Comparison of ENCODE assay signal across 12 cellular contexts in genomic region chr1:109929588-109930251, GRCh38. TPM values are rescaled to one million over a fixed set of nuclear protein-coding genes. Genes with fewer than 3 reads are reported as not detected.
DNase-seq lines count a peak whose midpoint lies in the region; ATAC-seq and TF ChIP-seq lines count a peak whose summit lies in the region.
"Had no signal": no experiment of that assay in that cellular context is flagged by ENCODE, and none has a peak within 500 bp of the region (broad histone marks: within the 10 kb centered on the region; RNA-seq: fewer than 3 reads in every experiment).

No MANE protein-coding gene starts in this region.

- no peak for TF ChIP-seq POLR2A in breast epithelium (IDR thresholded peaks at IDR 0.05)

- peaks cover 8% of the 10 kb centered on the region for H3K27me3 Mint-ChIP-seq in H9 (ENCODE audit: low read depth)
- no peaks in the 10 kb centered on the region for H3K27me3 Mint-ChIP-seq in activated CD8-positive, alpha-beta T cell treated with anti-CD3 and anti-CD28 coated beads, Interleukin-2, amount 10 ng/mL, durations not matched to agents 7 days and 5 days (ENCODE audit: low read depth)
- no peaks in the 10 kb centered on the region for H3K27me3 Mint-ChIP-seq in activated T-cell treated with anti-CD3 and anti-CD28 coated beads, Interleukin-2, amount 50 U/mL, for 24 hours

- no peaks in the 10 kb centered on the region; the same call in 1 of the 2 replicates for H3K4me1 ChIP-seq in H9 (ENCODE audit: insufficient read depth, low read length)
- peaks cover 18 to 37% of the 10 kb centered on the region in 2 donors for H3K4me1 ChIP-seq in breast epithelium
- H3K4me1 ChIP-seq in stomach smooth muscle (ENCODE audit: control insufficient read depth, insufficient read depth, low read length): peaks cover 69% of the 10 kb centered on the region

- no peak overlapping the region for H3K23ac ChIP-seq in H9 (ENCODE audit: insufficient read length, low read depth, low read length)

- H3K36me3 ChIP-seq in breast epithelium: no peaks in the 10 kb centered on the region
- H3K36me3 ChIP-seq in stomach smooth muscle (ENCODE audit: control insufficient read depth in 2 of 2, insufficient read depth in 2 of 2, low read length in 2 of 2): peaks cover 29 to 31% of the 10 kb centered on the region in 2 donors

- no peak overlapping the region for H2AK5ac ChIP-seq in H9 (ENCODE audit: insufficient read length, low read length)

- H3K4me3 ChIP-seq in breast epithelium (no peak overlapping the region), stomach smooth muscle (ENCODE audit: low read length in 2 of 2) (no peak overlapping the region)

- H3K27ac Mint-ChIP-seq in H9: peak overlapping the region in 2 of 3 experiments; percentile 77 to 88; a peak in 4 of 7 replicates
- H3K27ac Mint-ChIP-seq in activated CD8-positive, alpha-beta T cell treated with anti-CD3 and anti-CD28 coated beads, Interleukin-2, amount 10 ng/mL, durations not matched to agents 7 days and 5 days: no peak overlapping the region
- no peak overlapping the region for H3K27ac Mint-ChIP-seq in activated T-cell treated with anti-CD3 and anti-CD28 coated beads, Interleukin-2, amount 50 U/mL, for 24 hours
- H3K27ac Mint-ChIP-seq: T-cell had no signal

- no peaks in the 10 kb centered on the region for H3K9me3 ChIP-seq in H9 (ENCODE audit: control insufficient read depth, low read depth, low read length)
- H3K9me3 ChIP-seq in breast epithelium: no peaks in the 10 kb centered on the region
- no peaks in the 10 kb centered on the region for H3K9me3 ChIP-seq in stomach smooth muscle (ENCODE audit: control insufficient read depth in 2 of 2, low read length in 2 of 2)

- CTCF ChIA-PET in activated CD8-positive, alpha-beta T cell treated with anti-CD3 and anti-CD28 coated beads, Interleukin-2, amount 10 ng/mL, durations not matched to agents 7 days and 5 days (lab: Charles Lee): interaction anchor here (1.4 to 1.8 kb wide), 2 partner anchors 55 to 155 kb away, joined by 4 to 6 read pairs; partner anchors contain the start of gene AHCYL1

- ATAC-seq in HG03159 (IDR thresholded peaks at IDR 0.05; ENCODE audit: unreplicated experiment): no peak
- ATAC-seq in activated CD8-positive, alpha-beta T cell treated with anti-CD3 and anti-CD28 coated beads, Interleukin-2, amount 10 ng/mL, durations not matched to agents 7 days and 5 days: no peak
- ATAC-seq: PC-3, T-cell had no signal

- H3K4me3 Mint-ChIP-seq in H9: no peak overlapping the region; a peak in 1 of 5 replicates
- H3K4me3 Mint-ChIP-seq in activated CD8-positive, alpha-beta T cell treated with anti-CD3 and anti-CD28 coated beads, Interleukin-2, amount 10 ng/mL, durations not matched to agents 7 days and 5 days: no peak overlapping the region
- H3K4me3 Mint-ChIP-seq in activated T-cell treated with anti-CD3 and anti-CD28 coated beads, Interleukin-2, amount 50 U/mL, for 24 hours: no peak overlapping the region
- H3K4me3 Mint-ChIP-seq: T-cell had no signal

- no CpG with 5 or more reads among the region's 11 CpGs for WGBS in H9 (ENCODE audit: extremely low coverage, insufficient read length, low lambda C conversion rate)

- TF ChIP-seq CTCF in H9 (conservative IDR thresholded peaks at IDR 0.05): no peak
- no peak for TF ChIP-seq CTCF in breast epithelium (IDR thresholded peaks at IDR 0.05)

- intact Hi-C loops in breast epithelium (cut with DNase I; ENCODE audit: low total_unique reads): no loop called here

- H3K36me3 Mint-ChIP-seq in H9 (ENCODE audit: insufficient read depth in 1 of 3, low read depth in 3 of 3): peaks cover 7 to 25% (median 25%) of the 10 kb centered on the region in 3 experiments; a peak in 6 of 7 replicates
- peaks cover 60% of the 10 kb centered on the region for H3K36me3 Mint-ChIP-seq in activated CD8-positive, alpha-beta T cell treated with anti-CD3 and anti-CD28 coated beads, Interleukin-2, amount 10 ng/mL, durations not matched to agents 7 days and 5 days (ENCODE audit: low read depth)
- peaks cover 60% of the 10 kb centered on the region for H3K36me3 Mint-ChIP-seq in activated T-cell treated with anti-CD3 and anti-CD28 coated beads, Interleukin-2, amount 50 U/mL, for 24 hours (ENCODE audit: low read depth)

- H3K27ac ChIP-seq in H9 (ENCODE audit: insufficient read length, low read depth, low read length) (no peak overlapping the region), breast epithelium (peak overlapping the region; percentile 82 to 96), stomach smooth muscle (ENCODE audit: low read length) (peak overlapping the region; percentile 46)

- no peaks in the 10 kb centered on the region for H3K79me2 ChIP-seq in H9 (ENCODE audit: insufficient read depth, low read length)

- H3K56ac ChIP-seq in H9 (ENCODE audit: insufficient read length, low read depth, low read length): no peak overlapping the region

- no peak overlapping the region for H2BK20ac ChIP-seq in H9 (ENCODE audit: low read depth, low read length, poor library complexity, severe bottlenecking)

- H3K9ac ChIP-seq in H9 (ENCODE audit: extremely low read depth, insufficient read length, low read length): no peak overlapping the region
- H3K9ac ChIP-seq in stomach smooth muscle (ENCODE audit: low read length in 2 of 2): no peak overlapping the region

- H4K8ac ChIP-seq in H9 (replicated peaks; ENCODE audit: insufficient read length, low read depth, low read length): no peak overlapping the region

- H2BK12ac ChIP-seq in H9 (ENCODE audit: insufficient read length, low read depth, low read length): no peak overlapping the region

- H3K4me2 ChIP-seq in H9 (ENCODE audit: insufficient read depth, insufficient read length, low read length): no peak overlapping the region

- no peak overlapping the region for H2BK120ac ChIP-seq in H9 (ENCODE audit: low read depth, low read length, poor library complexity, severe bottlenecking)

- H3T11ph ChIP-seq in H9 (ENCODE audit: low read length): no peak overlapping the region

- H4K20me1 ChIP-seq in H9 (ENCODE audit: control insufficient read depth, insufficient read depth, insufficient read length): no peaks in the 10 kb centered on the region

- peak overlapping the region; percentile 62 for H3K14ac ChIP-seq in H9 (ENCODE audit: insufficient read depth, low read length)

- H3K79me1 ChIP-seq in H9 (ENCODE audit: insufficient read depth, low read depth, low read length, poor library complexity, severe bottlenecking): no peaks in the 10 kb centered on the region

- H2BK15ac ChIP-seq in H9 (ENCODE audit: low read depth, low read length): no peak overlapping the region

- H3K4me1 Mint-ChIP-seq in H9: peaks cover 22 to 31% of the 10 kb centered on the region in 2 experiments
- H3K4me1 Mint-ChIP-seq in activated CD8-positive, alpha-beta T cell treated with anti-CD3 and anti-CD28 coated beads, Interleukin-2, amount 10 ng/mL, durations not matched to agents 7 days and 5 days (ENCODE audit: low read depth): peaks cover 23% of the 10 kb centered on the region
- peaks cover 5% of the 10 kb centered on the region for H3K4me1 Mint-ChIP-seq in activated T-cell treated with anti-CD3 and anti-CD28 coated beads, Interleukin-2, amount 50 U/mL, for 24 hours (ENCODE audit: low read depth)

- H3K4ac ChIP-seq in H9 (ENCODE audit: low read depth, low read length): no peak overlapping the region

- H3K9me3 Mint-ChIP-seq in H9: no peaks in the 10 kb centered on the region
- H3K9me3 Mint-ChIP-seq in activated CD8-positive, alpha-beta T cell treated with anti-CD3 and anti-CD28 coated beads, Interleukin-2, amount 10 ng/mL, durations not matched to agents 7 days and 5 days (ENCODE audit: insufficient read depth): no peaks in the 10 kb centered on the region
- H3K9me3 Mint-ChIP-seq in activated T-cell treated with anti-CD3 and anti-CD28 coated beads, Interleukin-2, amount 50 U/mL, for 24 hours: no peaks in the 10 kb centered on the region
- H3K9me3 Mint-ChIP-seq: T-cell had no signal

- H3K23me2 ChIP-seq in H9 (ENCODE audit: insufficient read length, low read depth, low read length, poor library complexity, severe bottlenecking): no peaks in the 10 kb centered on the region

- no peak overlapping the region for H2BK5ac ChIP-seq in H9 (ENCODE audit: insufficient read length, low read length)

- peak overlapping the region; percentile 43 for H3K18ac ChIP-seq in H9 (ENCODE audit: insufficient read length, low read depth, low read length)

- no peak overlapping the region for H2AFZ ChIP-seq in H9 (ENCODE audit: low read length)

- H4K5ac ChIP-seq in H9 (ENCODE audit: insufficient read length, low read depth, low read length): no peak overlapping the region

- DNase-seq in H9 (peak; percentile 17), breast epithelium (ENCODE audit: low spot score in 2 of 2) (no peak), mucosa of gallbladder (ENCODE audit: low spot score) (peak; percentile 9), H4 (ENCODE audit: low spot score) (no peak)
- no peak for DNase-seq in activated CD8-positive, alpha-beta T cell treated with anti-CD3 and anti-CD28 coated beads, Interleukin-2, amount 10 ng/mL, durations not matched to agents 7 days and 5 days
- no peak for DNase-seq in activated T-cell treated with anti-CD3 and anti-CD28 coated beads, Interleukin-2, amount 50 U/mL, for 24 hours
- DNase-seq: NCI-H1092, NCI-H226, PC-3, T-cell had no signal

- POLR2A ChIA-PET in activated CD8-positive, alpha-beta T cell treated with anti-CD3 and anti-CD28 coated beads, Interleukin-2, amount 10 ng/mL, durations not matched to agents 7 days and 5 days (lab: Charles Lee): no interaction called here

- H3K27me3 ChIP-seq in H9 (ENCODE audit: insufficient read depth, low read length): no peaks in the 10 kb centered on the region
- H3K27me3 ChIP-seq in breast epithelium: no peaks in the 10 kb centered on the region
- no peaks in the 10 kb centered on the region for H3K27me3 ChIP-seq in stomach smooth muscle (ENCODE audit: control insufficient read depth in 1 of 2, insufficient read depth in 2 of 2, low read length in 2 of 2)

- H4K91ac ChIP-seq in H9 (ENCODE audit: insufficient read length, low read depth, low read length): no peak overlapping the region

RNA-seq across cellular contexts. Expression of gene CSF1, which starts 19.1 kb away (rescaled TPM):
- total RNA-seq in H9 (2021) (2.3 and 3.2 TPM in 2 replicates), breast epithelium (10 to 100 TPM; 28.2 to 54.7 (median 54.4) TPM), mucosa of gallbladder (184 TPM)
- 10 to 100 TPM; 40.3 to 41.1 TPM for total RNA-seq in activated CD8-positive, alpha-beta T cell treated with anti-CD3 and anti-CD28 coated beads, Interleukin-2, amount 10 ng/mL, durations not matched to agents 7 days and 5 days
- 15.8 and 18.9 TPM in 2 replicates for total RNA-seq in H4 (2014; rRNA removed; shearing (Covaris generic))

RNA-seq across cellular contexts. Expression of gene AHCYL1, which starts 54.8 kb away (rescaled TPM):
- total RNA-seq in H9 (2021): 86.0 and 89.0 TPM in 2 replicates
- total RNA-seq in breast epithelium: 10 to 100 TPM; 67.7 to 75.1 (median 73.8) TPM
- 166 TPM for total RNA-seq in mucosa of gallbladder
- 10 to 100 TPM; 55.0 to 64.5 TPM for total RNA-seq in activated CD8-positive, alpha-beta T cell treated with anti-CD3 and anti-CD28 coated beads, Interleukin-2, amount 10 ng/mL, durations not matched to agents 7 days and 5 days
- total RNA-seq in H4 (2014; rRNA removed; shearing (Covaris generic)): 45.1 and 62.6 TPM in 2 replicates

Comparison
In these comparisons a context has a peak if more than half of its experiments do, and no peak if none do; other contexts are left out.
1. DNase-seq: peak in H9 (single experiment) and mucosa of gallbladder (single experiment); none in breast epithelium (0 of 2), activated CD8-positive, alpha-beta T cell treated with anti-CD3 and anti-CD28 coated beads, Interleukin-2, amount 10 ng/mL, durations not matched to agents 7 days and 5 days (single experiment), activated T-cell treated with anti-CD3 and anti-CD28 coated beads, Interleukin-2, amount 50 U/mL, for 24 hours (single experiment) and H4 (single experiment).
2. H3K27ac Mint-ChIP-seq: peak in H9 (2 of 3); none in activated CD8-positive, alpha-beta T cell treated with anti-CD3 and anti-CD28 coated beads, Interleukin-2, amount 10 ng/mL, durations not matched to agents 7 days and 5 days (single experiment) and activated T-cell treated with anti-CD3 and anti-CD28 coated beads, Interleukin-2, amount 50 U/mL, for 24 hours (single experiment).